ENCODE assay signal across 2 cellular contexts in the genomic region with DNA sequence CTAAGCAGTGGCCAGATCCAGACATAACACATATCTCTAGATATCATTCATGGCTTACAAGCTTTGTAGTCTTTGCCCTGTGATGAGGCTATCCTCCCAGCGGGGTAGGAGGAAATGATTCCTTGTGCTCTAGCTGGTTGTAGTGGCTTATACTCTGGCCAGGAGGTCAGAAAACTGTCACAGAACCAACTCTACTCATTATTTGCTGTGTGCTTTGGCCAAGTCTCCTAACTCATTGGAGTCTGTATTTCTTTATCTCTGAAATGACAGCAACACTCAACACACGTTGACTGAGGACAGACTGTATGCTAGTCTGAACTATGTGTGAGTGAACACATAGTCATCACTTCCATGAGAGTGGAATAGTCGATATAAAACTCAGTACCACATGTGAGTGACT.
TF ChIP-seq lines count a peak whose summit lies in the region.

No MANE protein-coding gene starts in this region.

TF ChIP-seq in H1, 55 proteins besides CTCF, POLR2A, EP300 and RAD21:
- no peak for TF ChIP-seq RBBP5 (IDR thresholded peaks at IDR 0.05; ENCODE audit: borderline replicate concordance, low read depth, low read length)

TF ChIP-seq in HEK293T, 16 proteins besides CTCF, POLR2A, EP300 and RAD21:
- no peak for TF ChIP-seq TARDBP (IDR thresholded peaks at IDR 0.05)
- TF ChIP-seq ZNF384 (IDR thresholded peaks at IDR 0.05) = no peak
- no peak for TF ChIP-seq CTBP1 (IDR thresholded peaks at IDR 0.05; ENCODE audit: borderline replicate concordance)
- no peak for TF ChIP-seq ELF4 (IDR thresholded peaks at IDR 0.05)
- TF ChIP-seq NFRKB (IDR thresholded peaks at IDR 0.05) = no peak
- no peak for TF ChIP-seq BHLHE40 (IDR thresholded peaks at IDR 0.05; ENCODE audit: borderline replicate concordance)
- TF ChIP-seq SP1 (IDR thresholded peaks at IDR 0.05) = no peak
- no peak for TF ChIP-seq L3MBTL2 (conservative IDR thresholded peaks at IDR 0.05)
- TF ChIP-seq LEF1 (IDR thresholded peaks at IDR 0.05; ENCODE audit: borderline replicate concordance) = no peak
- TF ChIP-seq FOXM1 (IDR thresholded peaks at IDR 0.05; ENCODE audit: borderline replicate concordance) = no peak
- TF ChIP-seq SUZ12 (IDR thresholded peaks at IDR 0.05) = no peak
- TF ChIP-seq FOXK2 (IDR thresholded peaks at IDR 0.05) = no peak
- no peak for TF ChIP-seq HDGF (IDR thresholded peaks at IDR 0.05; ENCODE audit: borderline replicate concordance)
- no peak for TF ChIP-seq FOXA1 (IDR thresholded peaks at IDR 0.05)
- no peak for TF ChIP-seq ARNT (IDR thresholded peaks at IDR 0.05)
- TF ChIP-seq, protein P1, sequence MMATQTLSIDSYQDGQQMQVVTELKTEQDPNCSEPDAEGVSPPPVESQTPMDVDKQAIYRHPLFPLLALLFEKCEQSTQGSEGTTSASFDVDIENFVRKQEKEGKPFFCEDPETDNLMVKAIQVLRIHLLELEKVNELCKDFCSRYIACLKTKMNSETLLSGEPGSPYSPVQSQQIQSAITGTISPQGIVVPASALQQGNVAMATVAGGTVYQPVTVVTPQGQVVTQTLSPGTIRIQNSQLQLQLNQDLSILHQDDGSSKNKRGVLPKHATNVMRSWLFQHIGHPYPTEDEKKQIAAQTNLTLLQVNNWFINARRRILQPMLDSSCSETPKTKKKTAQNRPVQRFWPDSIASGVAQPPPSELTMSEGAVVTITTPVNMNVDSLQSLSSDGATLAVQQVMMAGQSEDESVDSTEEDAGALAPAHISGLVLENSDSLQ (IDR thresholded peaks at IDR 0.05) = no peak
